ENCODE assay signal across 1 cellular context in the genomic region with DNA sequence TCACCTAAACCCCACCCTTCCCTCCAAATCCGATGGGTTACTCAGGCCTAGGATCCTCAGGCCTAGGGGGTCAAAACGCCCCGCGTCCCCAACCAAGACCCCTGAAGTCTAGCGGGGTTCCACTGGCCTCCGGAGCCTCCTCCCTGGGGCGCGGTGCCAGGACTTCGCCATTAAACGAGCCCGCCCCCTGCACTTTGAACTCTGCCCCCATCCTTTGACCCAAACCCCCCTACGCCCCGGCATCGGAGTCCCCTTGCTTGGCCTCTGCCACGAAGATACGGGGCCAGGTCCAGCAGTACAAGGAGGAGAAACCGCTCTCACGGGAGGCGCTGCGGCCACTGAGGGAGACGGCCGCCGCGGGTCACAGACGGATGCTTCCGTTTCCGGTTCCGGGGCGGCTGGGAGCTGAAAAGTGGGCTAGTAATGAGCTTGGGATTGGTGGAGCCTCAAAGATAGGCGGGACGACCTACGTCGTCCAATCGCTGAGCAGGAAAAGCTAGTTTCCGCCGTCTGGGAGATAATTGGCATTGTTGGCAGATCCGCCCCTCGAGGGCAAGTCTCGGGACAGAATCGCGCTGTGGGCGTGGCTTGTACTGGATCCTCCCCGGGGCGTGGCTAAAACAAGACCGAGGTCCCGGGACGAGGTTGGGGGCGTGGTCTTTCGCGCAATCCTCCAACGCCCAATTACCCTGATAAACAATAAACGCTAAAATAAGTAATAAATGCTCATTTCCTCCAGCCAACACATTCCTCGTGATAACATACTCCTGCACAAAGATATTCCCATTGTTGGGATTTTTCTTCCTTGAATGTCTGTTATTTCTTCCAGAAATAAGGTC.
TF ChIP-seq lines count a peak whose summit lies in the region.

No MANE protein-coding gene starts in this region.

TF ChIP-seq in HepG2, 621 proteins besides CTCF, POLR2A, EP300 and RAD21 (continued from another document and continues in another):
- TF ChIP-seq, protein P1, sequence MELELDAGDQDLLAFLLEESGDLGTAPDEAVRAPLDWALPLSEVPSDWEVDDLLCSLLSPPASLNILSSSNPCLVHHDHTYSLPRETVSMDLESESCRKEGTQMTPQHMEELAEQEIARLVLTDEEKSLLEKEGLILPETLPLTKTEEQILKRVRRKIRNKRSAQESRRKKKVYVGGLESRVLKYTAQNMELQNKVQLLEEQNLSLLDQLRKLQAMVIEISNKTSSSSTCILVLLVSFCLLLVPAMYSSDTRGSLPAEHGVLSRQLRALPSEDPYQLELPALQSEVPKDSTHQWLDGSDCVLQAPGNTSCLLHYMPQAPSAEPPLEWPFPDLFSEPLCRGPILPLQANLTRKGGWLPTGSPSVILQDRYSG (CRISPR knock-in tag; IDR thresholded peaks at IDR 0.05) = 0 out of 2 replicates have a peak, but pooled peaks have one; percentile 53
- TF ChIP-seq SP4 (CRISPR knock-in tag; IDR thresholded peaks at IDR 0.05) = peak; percentile 96
- TF ChIP-seq ZNF180 (CRISPR knock-in tag; IDR thresholded peaks at IDR 0.05; ENCODE audit: borderline replicate concordance, low read depth) = no peak
- TF ChIP-seq, protein P2, sequence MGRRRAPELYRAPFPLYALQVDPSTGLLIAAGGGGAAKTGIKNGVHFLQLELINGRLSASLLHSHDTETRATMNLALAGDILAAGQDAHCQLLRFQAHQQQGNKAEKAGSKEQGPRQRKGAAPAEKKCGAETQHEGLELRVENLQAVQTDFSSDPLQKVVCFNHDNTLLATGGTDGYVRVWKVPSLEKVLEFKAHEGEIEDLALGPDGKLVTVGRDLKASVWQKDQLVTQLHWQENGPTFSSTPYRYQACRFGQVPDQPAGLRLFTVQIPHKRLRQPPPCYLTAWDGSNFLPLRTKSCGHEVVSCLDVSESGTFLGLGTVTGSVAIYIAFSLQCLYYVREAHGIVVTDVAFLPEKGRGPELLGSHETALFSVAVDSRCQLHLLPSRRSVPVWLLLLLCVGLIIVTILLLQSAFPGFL (CRISPR knock-in tag; IDR thresholded peaks at IDR 0.05) = no peak
- TF ChIP-seq, protein P3, sequence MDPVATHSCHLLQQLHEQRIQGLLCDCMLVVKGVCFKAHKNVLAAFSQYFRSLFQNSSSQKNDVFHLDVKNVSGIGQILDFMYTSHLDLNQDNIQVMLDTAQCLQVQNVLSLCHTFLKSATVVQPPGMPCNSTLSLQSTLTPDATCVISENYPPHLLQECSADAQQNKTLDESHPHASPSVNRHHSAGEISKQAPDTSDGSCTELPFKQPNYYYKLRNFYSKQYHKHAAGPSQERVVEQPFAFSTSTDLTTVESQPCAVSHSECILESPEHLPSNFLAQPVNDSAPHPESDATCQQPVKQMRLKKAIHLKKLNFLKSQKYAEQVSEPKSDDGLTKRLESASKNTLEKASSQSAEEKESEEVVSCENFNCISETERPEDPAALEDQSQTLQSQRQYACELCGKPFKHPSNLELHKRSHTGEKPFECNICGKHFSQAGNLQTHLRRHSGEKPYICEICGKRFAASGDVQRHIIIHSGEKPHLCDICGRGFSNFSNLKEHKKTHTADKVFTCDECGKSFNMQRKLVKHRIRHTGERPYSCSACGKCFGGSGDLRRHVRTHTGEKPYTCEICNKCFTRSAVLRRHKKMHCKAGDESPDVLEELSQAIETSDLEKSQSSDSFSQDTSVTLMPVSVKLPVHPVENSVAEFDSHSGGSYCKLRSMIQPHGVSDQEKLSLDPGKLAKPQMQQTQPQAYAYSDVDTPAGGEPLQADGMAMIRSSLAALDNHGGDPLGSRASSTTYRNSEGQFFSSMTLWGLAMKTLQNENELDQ (CRISPR knock-in tag; IDR thresholded peaks at IDR 0.05; ENCODE audit: borderline replicate concordance) = no peak
- TF ChIP-seq SETDB1 (CRISPR knock-in tag; IDR thresholded peaks at IDR 0.05; ENCODE audit: borderline replicate concordance) = no peak
- peak; percentile 62; the same call in 1 of the 2 replicates for TF ChIP-seq HOXA5 (CRISPR knock-in tag; IDR thresholded peaks at IDR 0.05)
- no peak for TF ChIP-seq ZNF121 (CRISPR knock-in tag; IDR thresholded peaks at IDR 0.05)
- peak; percentile 54; the same call in 1 of the 2 replicates for TF ChIP-seq ZNF264 (CRISPR knock-in tag; IDR thresholded peaks at IDR 0.05)
- no peak for TF ChIP-seq ZNF207 (IDR thresholded peaks at IDR 0.05; ENCODE audit: borderline replicate concordance)
- TF ChIP-seq KLF15 (CRISPR knock-in tag; IDR thresholded peaks at IDR 0.05; ENCODE audit: borderline replicate concordance) = peak; percentile 75; the same call in 1 of the 2 replicates
- no peak for TF ChIP-seq GLI4 (CRISPR knock-in tag; IDR thresholded peaks at IDR 0.05; ENCODE audit: borderline replicate concordance)
- TF ChIP-seq ZNF556 (CRISPR knock-in tag; IDR thresholded peaks at IDR 0.05; ENCODE audit: borderline replicate concordance) = no peak
- TF ChIP-seq, protein P4, sequence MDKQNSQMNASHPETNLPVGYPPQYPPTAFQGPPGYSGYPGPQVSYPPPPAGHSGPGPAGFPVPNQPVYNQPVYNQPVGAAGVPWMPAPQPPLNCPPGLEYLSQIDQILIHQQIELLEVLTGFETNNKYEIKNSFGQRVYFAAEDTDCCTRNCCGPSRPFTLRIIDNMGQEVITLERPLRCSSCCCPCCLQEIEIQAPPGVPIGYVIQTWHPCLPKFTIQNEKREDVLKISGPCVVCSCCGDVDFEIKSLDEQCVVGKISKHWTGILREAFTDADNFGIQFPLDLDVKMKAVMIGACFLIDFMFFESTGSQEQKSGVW (CRISPR knock-in tag; IDR thresholded peaks at IDR 0.05; ENCODE audit: borderline replicate concordance) = no peak
- no peak for TF ChIP-seq ZNF7 (CRISPR knock-in tag; IDR thresholded peaks at IDR 0.05)
- TF ChIP-seq ZNF501 (CRISPR knock-in tag; IDR thresholded peaks at IDR 0.05) = peak; percentile 94
- TF ChIP-seq ATF7-NPFF (CRISPR knock-in tag; IDR thresholded peaks at IDR 0.05; ENCODE audit: low read depth) = no peak
- TF ChIP-seq, protein P5, sequence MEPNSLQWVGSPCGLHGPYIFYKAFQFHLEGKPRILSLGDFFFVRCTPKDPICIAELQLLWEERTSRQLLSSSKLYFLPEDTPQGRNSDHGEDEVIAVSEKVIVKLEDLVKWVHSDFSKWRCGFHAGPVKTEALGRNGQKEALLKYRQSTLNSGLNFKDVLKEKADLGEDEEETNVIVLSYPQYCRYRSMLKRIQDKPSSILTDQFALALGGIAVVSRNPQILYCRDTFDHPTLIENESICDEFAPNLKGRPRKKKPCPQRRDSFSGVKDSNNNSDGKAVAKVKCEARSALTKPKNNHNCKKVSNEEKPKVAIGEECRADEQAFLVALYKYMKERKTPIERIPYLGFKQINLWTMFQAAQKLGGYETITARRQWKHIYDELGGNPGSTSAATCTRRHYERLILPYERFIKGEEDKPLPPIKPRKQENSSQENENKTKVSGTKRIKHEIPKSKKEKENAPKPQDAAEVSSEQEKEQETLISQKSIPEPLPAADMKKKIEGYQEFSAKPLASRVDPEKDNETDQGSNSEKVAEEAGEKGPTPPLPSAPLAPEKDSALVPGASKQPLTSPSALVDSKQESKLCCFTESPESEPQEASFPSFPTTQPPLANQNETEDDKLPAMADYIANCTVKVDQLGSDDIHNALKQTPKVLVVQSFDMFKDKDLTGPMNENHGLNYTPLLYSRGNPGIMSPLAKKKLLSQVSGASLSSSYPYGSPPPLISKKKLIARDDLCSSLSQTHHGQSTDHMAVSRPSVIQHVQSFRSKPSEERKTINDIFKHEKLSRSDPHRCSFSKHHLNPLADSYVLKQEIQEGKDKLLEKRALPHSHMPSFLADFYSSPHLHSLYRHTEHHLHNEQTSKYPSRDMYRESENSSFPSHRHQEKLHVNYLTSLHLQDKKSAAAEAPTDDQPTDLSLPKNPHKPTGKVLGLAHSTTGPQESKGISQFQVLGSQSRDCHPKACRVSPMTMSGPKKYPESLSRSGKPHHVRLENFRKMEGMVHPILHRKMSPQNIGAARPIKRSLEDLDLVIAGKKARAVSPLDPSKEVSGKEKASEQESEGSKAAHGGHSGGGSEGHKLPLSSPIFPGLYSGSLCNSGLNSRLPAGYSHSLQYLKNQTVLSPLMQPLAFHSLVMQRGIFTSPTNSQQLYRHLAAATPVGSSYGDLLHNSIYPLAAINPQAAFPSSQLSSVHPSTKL (CRISPR knock-in tag; IDR thresholded peaks at IDR 0.05) = no peak
- no peak for TF ChIP-seq U2AF1 (optimal IDR thresholded peaks at IDR 0.05; ENCODE audit: low read depth, low read length)
- TF ChIP-seq ZNF138 (CRISPR knock-in tag; IDR thresholded peaks at IDR 0.05; ENCODE audit: low read depth) = no peak
- TF ChIP-seq, protein P6, sequence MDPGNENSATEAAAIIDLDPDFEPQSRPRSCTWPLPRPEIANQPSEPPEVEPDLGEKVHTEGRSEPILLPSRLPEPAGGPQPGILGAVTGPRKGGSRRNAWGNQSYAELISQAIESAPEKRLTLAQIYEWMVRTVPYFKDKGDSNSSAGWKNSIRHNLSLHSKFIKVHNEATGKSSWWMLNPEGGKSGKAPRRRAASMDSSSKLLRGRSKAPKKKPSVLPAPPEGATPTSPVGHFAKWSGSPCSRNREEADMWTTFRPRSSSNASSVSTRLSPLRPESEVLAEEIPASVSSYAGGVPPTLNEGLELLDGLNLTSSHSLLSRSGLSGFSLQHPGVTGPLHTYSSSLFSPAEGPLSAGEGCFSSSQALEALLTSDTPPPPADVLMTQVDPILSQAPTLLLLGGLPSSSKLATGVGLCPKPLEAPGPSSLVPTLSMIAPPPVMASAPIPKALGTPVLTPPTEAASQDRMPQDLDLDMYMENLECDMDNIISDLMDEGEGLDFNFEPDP (CRISPR knock-in tag; conservative IDR thresholded peaks at IDR 0.05) = no peak
- TF ChIP-seq, protein P7, sequence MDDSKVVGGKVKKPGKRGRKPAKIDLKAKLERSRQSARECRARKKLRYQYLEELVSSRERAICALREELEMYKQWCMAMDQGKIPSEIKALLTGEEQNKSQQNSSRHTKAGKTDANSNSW (CRISPR knock-in tag; IDR thresholded peaks at IDR 0.05; ENCODE audit: borderline replicate concordance) = no peak
- TF ChIP-seq, protein P8, sequence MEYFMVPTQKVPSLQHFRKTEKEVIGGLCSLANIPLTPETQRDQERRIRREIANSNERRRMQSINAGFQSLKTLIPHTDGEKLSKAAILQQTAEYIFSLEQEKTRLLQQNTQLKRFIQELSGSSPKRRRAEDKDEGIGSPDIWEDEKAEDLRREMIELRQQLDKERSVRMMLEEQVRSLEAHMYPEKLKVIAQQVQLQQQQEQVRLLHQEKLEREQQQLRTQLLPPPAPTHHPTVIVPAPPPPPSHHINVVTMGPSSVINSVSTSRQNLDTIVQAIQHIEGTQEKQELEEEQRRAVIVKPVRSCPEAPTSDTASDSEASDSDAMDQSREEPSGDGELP (IDR thresholded peaks at IDR 0.05; ENCODE audit: borderline replicate concordance, low read depth) = peak; percentile 21; the same call in 1 of the 2 replicates
- TF ChIP-seq, protein P9, sequence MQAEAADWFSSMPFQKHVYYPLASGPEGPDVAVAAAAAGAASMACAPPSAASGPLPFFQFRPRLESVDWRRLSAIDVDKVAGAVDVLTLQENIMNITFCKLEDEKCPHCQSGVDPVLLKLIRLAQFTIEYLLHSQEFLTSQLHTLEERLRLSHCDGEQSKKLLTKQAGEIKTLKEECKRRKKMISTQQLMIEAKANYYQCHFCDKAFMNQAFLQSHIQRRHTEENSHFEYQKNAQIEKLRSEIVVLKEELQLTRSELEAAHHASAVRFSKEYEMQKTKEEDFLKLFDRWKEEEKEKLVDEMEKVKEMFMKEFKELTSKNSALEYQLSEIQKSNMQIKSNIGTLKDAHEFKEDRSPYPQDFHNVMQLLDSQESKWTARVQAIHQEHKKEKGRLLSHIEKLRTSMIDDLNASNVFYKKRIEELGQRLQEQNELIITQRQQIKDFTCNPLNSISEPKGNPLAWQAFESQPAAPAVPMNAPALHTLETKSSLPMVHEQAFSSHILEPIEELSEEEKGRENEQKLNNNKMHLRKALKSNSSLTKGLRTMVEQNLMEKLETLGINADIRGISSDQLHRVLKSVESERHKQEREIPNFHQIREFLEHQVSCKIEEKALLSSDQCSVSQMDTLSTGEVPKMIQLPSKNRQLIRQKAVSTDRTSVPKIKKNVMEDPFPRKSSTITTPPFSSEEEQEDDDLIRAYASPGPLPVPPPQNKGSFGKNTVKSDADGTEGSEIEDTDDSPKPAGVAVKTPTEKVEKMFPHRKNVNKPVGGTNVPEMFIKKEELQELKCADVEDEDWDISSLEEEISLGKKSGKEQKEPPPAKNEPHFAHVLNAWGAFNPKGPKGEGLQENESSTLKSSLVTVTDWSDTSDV (CRISPR knock-in tag; IDR thresholded peaks at IDR 0.05) = no peak
- TF ChIP-seq MXD4 (CRISPR knock-in tag; IDR thresholded peaks at IDR 0.05) = peak; percentile 27; the same call in 1 of the 2 replicates
- no peak for TF ChIP-seq NCOA1 (CRISPR knock-in tag; IDR thresholded peaks at IDR 0.05)
- no peak for TF ChIP-seq MAF1 (CRISPR knock-in tag; IDR thresholded peaks at IDR 0.05; ENCODE audit: borderline replicate concordance)
- TF ChIP-seq REPIN1 (CRISPR knock-in tag; IDR thresholded peaks at IDR 0.05; ENCODE audit: borderline replicate concordance, low read depth) = no peak
- no peak for TF ChIP-seq ZNF263 (CRISPR knock-in tag; IDR thresholded peaks at IDR 0.05)
- no peak for TF ChIP-seq PHB2 (IDR thresholded peaks at IDR 0.05; ENCODE audit: partially characterized antibody)
- TF ChIP-seq KLF16 (CRISPR knock-in tag; IDR thresholded peaks at IDR 0.05) = no peak
- TF ChIP-seq NR2F2 (IDR thresholded peaks at IDR 0.05; ENCODE audit: borderline replicate concordance, low read depth) = peak; percentile 71; the same call in 1 of the 2 replicates
- TF ChIP-seq, protein P10, sequence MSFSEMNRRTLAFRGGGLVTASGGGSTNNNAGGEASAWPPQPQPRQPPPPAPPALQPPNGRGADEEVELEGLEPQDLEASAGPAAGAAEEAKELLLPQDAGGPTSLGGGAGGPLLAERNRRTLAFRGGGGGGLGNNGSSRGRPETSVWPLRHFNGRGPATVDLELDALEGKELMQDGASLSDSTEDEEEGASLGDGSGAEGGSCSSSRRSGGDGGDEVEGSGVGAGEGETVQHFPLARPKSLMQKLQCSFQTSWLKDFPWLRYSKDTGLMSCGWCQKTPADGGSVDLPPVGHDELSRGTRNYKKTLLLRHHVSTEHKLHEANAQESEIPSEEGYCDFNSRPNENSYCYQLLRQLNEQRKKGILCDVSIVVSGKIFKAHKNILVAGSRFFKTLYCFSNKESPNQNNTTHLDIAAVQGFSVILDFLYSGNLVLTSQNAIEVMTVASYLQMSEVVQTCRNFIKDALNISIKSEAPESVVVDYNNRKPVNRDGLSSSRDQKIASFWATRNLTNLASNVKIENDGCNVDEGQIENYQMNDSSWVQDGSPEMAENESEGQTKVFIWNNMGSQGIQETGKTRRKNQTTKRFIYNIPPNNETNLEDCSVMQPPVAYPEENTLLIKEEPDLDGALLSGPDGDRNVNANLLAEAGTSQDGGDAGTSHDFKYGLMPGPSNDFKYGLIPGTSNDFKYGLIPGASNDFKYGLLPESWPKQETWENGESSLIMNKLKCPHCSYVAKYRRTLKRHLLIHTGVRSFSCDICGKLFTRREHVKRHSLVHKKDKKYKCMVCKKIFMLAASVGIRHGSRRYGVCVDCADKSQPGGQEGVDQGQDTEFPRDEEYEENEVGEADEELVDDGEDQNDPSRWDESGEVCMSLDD (CRISPR knock-in tag; IDR thresholded peaks at IDR 0.05; ENCODE audit: borderline replicate concordance) = no peak; the same call in 1 of the 2 replicates
- TF ChIP-seq FOXC1 (CRISPR knock-in tag; IDR thresholded peaks at IDR 0.05; ENCODE audit: borderline replicate concordance) = peak; percentile 54; the same call in 1 of the 2 replicates
- TF ChIP-seq TBX3 (IDR thresholded peaks at IDR 0.05; ENCODE audit: borderline replicate concordance) = peak; percentile 82
- no peak for TF ChIP-seq MTF1 (CRISPR knock-in tag; IDR thresholded peaks at IDR 0.05)
- no peak for TF ChIP-seq BRCA1 (CRISPR knock-in tag; IDR thresholded peaks at IDR 0.05)
- TF ChIP-seq ZIK1 (CRISPR knock-in tag; IDR thresholded peaks at IDR 0.05; ENCODE audit: borderline replicate concordance, low read depth) = no peak
- peak; percentile 95 for TF ChIP-seq ELF4 (CRISPR knock-in tag; IDR thresholded peaks at IDR 0.05; ENCODE audit: borderline replicate concordance)
